In genomic region chrX:114970806-114971205, GRCh38 we compare ENCODE assay signal across 32 cellular contexts. TPM values are rescaled to one million over a fixed set of nuclear protein-coding genes. Genes with fewer than 3 reads are reported as not detected.
"Had no signal": no experiment of that assay in that cellular context is flagged by ENCODE, and none has a peak within 500 bp of the region (broad histone marks: within the 10 kb centered on the region; RNA-seq: fewer than 3 reads in every experiment).

No MANE protein-coding gene starts in this region.

- H3K36me3 ChIP-seq: gastrocnemius medialis, left lung, lower lobe of right lung, thyroid gland, upper lobe of right lung had no signal

- H3K4me1 ChIP-seq: gastrocnemius medialis, left lung, lower lobe of right lung, thyroid gland, upper lobe of right lung had no signal

- H3K36me3 Mint-ChIP-seq: activated CD8-positive, alpha-beta memory T cell treated with anti-CD3 and anti-CD28 coated beads, Interleukin-2, amount 10 ng/mL, durations not matched to agents 7 days and 5 days; activated naive CD4-positive, alpha-beta T cell treated with anti-CD3 and anti-CD28 coated beads, Interleukin-2, amount 50 U/mL, for 72 hours; brain; natural killer cell; stimulated activated memory B cell treated with anti-CD40 and anti-IgM and Interleukin-4, amounts not matched to agents 10 μg/mL and 1 μg/mL and 100 μg/mL, for 72 hours; T-cell had no signal

- H3K27me3 ChIP-seq: gastrocnemius medialis, thyroid gland, upper lobe of right lung had no signal

- H3K27ac ChIP-seq: coronary artery, dorsolateral prefrontal cortex, gastrocnemius medialis, left lung, lower lobe of right lung, thyroid gland, upper lobe of right lung had no signal

- H3K27me3 Mint-ChIP-seq: activated CD4-positive, alpha-beta T cell treated with anti-CD3 and anti-CD28 coated beads for 36 hours; activated CD8-positive, alpha-beta memory T cell treated with anti-CD3 and anti-CD28 coated beads, Interleukin-2, amount 10 ng/mL, durations not matched to agents 7 days and 5 days; progenitor cell of endocrine pancreas; stimulated activated memory B cell treated with anti-CD40 and anti-IgM and Interleukin-4, amounts not matched to agents 10 μg/mL and 1 μg/mL and 100 μg/mL, for 72 hours; stimulated activated naive CD8-positive, alpha-beta T cell treated with anti-CD3 and anti-CD28 coated beads, Interleukin-15, amount 100 ng/mL, for 72 hours had no signal

- H3K4me3 ChIP-seq: coronary artery, dorsolateral prefrontal cortex, gastrocnemius medialis, left lung, lower lobe of right lung, thyroid gland, upper lobe of right lung had no signal

- H3K9me3 Mint-ChIP-seq: activated T-helper 2 cell treated with anti-CD3 and anti-CD28 coated beads, Interferon-gamma antibody, Interleukin-2, Interleukin-4, amounts not matched to agents 10 μg/mL and 5 μg/mL and 100 μg/mL, durations not matched to agents 14 hours and 24 hours and 36 hours; brain; stimulated activated memory B cell treated with anti-CD40 and anti-IgM and Interleukin-4, amounts not matched to agents 10 μg/mL and 1 μg/mL and 100 μg/mL, for 72 hours; stimulated activated naive CD8-positive, alpha-beta T cell treated with anti-CD3 and anti-CD28 coated beads, Interleukin-15, amount 100 ng/mL, for 72 hours; T-cell had no signal

- H3K27ac Mint-ChIP-seq: activated CD4-positive, alpha-beta T cell treated with anti-CD3 and anti-CD28 coated beads for 36 hours; activated CD8-positive, alpha-beta memory T cell treated with anti-CD3 and anti-CD28 coated beads, Interleukin-2, amount 10 ng/mL, durations not matched to agents 7 days and 5 days; activated CD8-positive, alpha-beta T cell treated with anti-CD3 and anti-CD28 coated beads, Interleukin-2, amount 10 ng/mL, durations not matched to agents 7 days and 5 days; activated naive CD4-positive, alpha-beta T cell treated with anti-CD3 and anti-CD28 coated beads, Interleukin-2, amount 50 U/mL, for 72 hours; activated T-helper 2 cell treated with anti-CD3 and anti-CD28 coated beads, Interferon-gamma antibody, Interleukin-2, Interleukin-4, amounts not matched to agents 10 μg/mL and 5 μg/mL and 100 μg/mL, durations not matched to agents 14 hours and 24 hours and 36 hours; brain; natural killer cell; progenitor cell of endocrine pancreas; stimulated activated memory B cell treated with anti-CD40 and anti-IgM and Interleukin-4, amounts not matched to agents 10 μg/mL and 1 μg/mL and 100 μg/mL, for 72 hours; stimulated activated naive CD8-positive, alpha-beta T cell treated with anti-CD3 and anti-CD28 coated beads, Interleukin-15, amount 100 ng/mL, for 72 hours; T-cell had no signal

- H3K4me3 Mint-ChIP-seq: activated CD4-positive, alpha-beta T cell treated with anti-CD3 and anti-CD28 coated beads for 36 hours; activated CD8-positive, alpha-beta memory T cell treated with anti-CD3 and anti-CD28 coated beads, Interleukin-2, amount 10 ng/mL, durations not matched to agents 7 days and 5 days; activated CD8-positive, alpha-beta T cell treated with anti-CD3 and anti-CD28 coated beads, Interleukin-2, amount 10 ng/mL, durations not matched to agents 7 days and 5 days; brain; natural killer cell; stimulated activated memory B cell treated with anti-CD40 and anti-IgM and Interleukin-4, amounts not matched to agents 10 μg/mL and 1 μg/mL and 100 μg/mL, for 72 hours; stimulated activated naive CD8-positive, alpha-beta T cell treated with anti-CD3 and anti-CD28 coated beads, Interleukin-15, amount 100 ng/mL, for 72 hours; T-cell had no signal

- DNase-seq: activated CD4-positive, alpha-beta T cell treated with anti-CD3 and anti-CD28 coated beads for 36 hours; activated CD4-positive, CD25-positive, alpha-beta regulatory T cell; activated CD8-positive, alpha-beta memory T cell treated with anti-CD3 and anti-CD28 coated beads, Interleukin-2, amount 10 ng/mL, durations not matched to agents 7 days and 5 days; activated CD8-positive, alpha-beta T cell treated with anti-CD3 and anti-CD28 coated beads, Interleukin-2, amount 10 ng/mL, durations not matched to agents 7 days and 5 days; activated T-cell treated with anti-CD3 and anti-CD28 coated beads, Interleukin-2, amount 50 U/mL, for 48 hours; aorta; dorsolateral prefrontal cortex; effector memory CD4-positive, alpha-beta T cell; gastrocnemius medialis; glutamatergic neuron; left lung; lower lobe of right lung; mesenchymal stem cell; natural killer cell; retina; small intestine; stimulated activated CD4-positive, alpha-beta T cell treated with anti-CD3 and anti-CD28 coated beads, Interleukin-1b, Interleukin-23, amount 100 ng/mL, for 48 hours; stimulated activated CD4-positive, alpha-beta T cell treated with anti-CD3 and anti-CD28 coated beads, Interleukin-4, amount 100 ng/mL, for 4 hours; stimulated activated CD8-positive, alpha-beta memory T cell treated with anti-CD3 and anti-CD28 coated beads, Interleukin-4, amount 100 ng/mL, for 48 hours; stimulated activated naive CD8-positive, alpha-beta T cell treated with anti-CD3 and anti-CD28 coated beads, Interleukin-15, amount 100 ng/mL, for 72 hours; T-cell; thyroid gland; upper lobe of right lung had no signal

- ATAC-seq: activated CD4-positive, alpha-beta T cell treated with anti-CD3 and anti-CD28 coated beads for 36 hours; activated CD8-positive, alpha-beta memory T cell treated with anti-CD3 and anti-CD28 coated beads, Interleukin-2, amount 10 ng/mL, durations not matched to agents 7 days and 5 days; activated CD8-positive, alpha-beta T cell treated with anti-CD3 and anti-CD28 coated beads, Interleukin-2, amount 10 ng/mL, durations not matched to agents 7 days and 5 days; activated naive CD4-positive, alpha-beta T cell treated with anti-CD3 and anti-CD28 coated beads, Interleukin-2, amount 50 U/mL, for 72 hours; gastrocnemius medialis; left lung; lower lobe of right lung; natural killer cell; sciatic nerve; stimulated activated memory B cell treated with anti-CD40 and anti-IgM and Interleukin-4, amounts not matched to agents 10 μg/mL and 1 μg/mL and 100 μg/mL, for 72 hours; stimulated activated naive CD8-positive, alpha-beta T cell treated with anti-CD3 and anti-CD28 coated beads, Interleukin-15, amount 100 ng/mL, for 72 hours; T-cell; upper lobe of right lung had no signal

- H3K4me1 Mint-ChIP-seq: activated CD4-positive, alpha-beta T cell treated with anti-CD3 and anti-CD28 coated beads for 36 hours; activated CD8-positive, alpha-beta memory T cell treated with anti-CD3 and anti-CD28 coated beads, Interleukin-2, amount 10 ng/mL, durations not matched to agents 7 days and 5 days; brain; natural killer cell; stimulated activated memory B cell treated with anti-CD40 and anti-IgM and Interleukin-4, amounts not matched to agents 10 μg/mL and 1 μg/mL and 100 μg/mL, for 72 hours; stimulated activated naive CD8-positive, alpha-beta T cell treated with anti-CD3 and anti-CD28 coated beads, Interleukin-15, amount 100 ng/mL, for 72 hours; T-cell had no signal

- H3K9me3 ChIP-seq: gastrocnemius medialis, left lung, lower lobe of right lung, thyroid gland, upper lobe of right lung had no signal

RNA-seq across cellular contexts. Expression of gene IL13RA2, which starts 46.6 kb away (rescaled TPM):
- total RNA-seq: activated CD4-positive, alpha-beta T cell treated with anti-CD3 and anti-CD28 coated beads for 36 hours; activated CD8-positive, alpha-beta memory T cell treated with anti-CD3 and anti-CD28 coated beads, Interleukin-2, amount 10 ng/mL, durations not matched to agents 7 days and 5 days; activated CD8-positive, alpha-beta T cell treated with anti-CD3 and anti-CD28 coated beads, Interleukin-2, amount 10 ng/mL, durations not matched to agents 7 days and 5 days; activated naive CD4-positive, alpha-beta T cell treated with anti-CD3 and anti-CD28 coated beads, Interleukin-2, amount 50 U/mL, for 72 hours; activated T-helper 2 cell treated with anti-CD3 and anti-CD28 coated beads, Interferon-gamma antibody, Interleukin-2, Interleukin-4, amounts not matched to agents 10 μg/mL and 5 μg/mL and 100 μg/mL, durations not matched to agents 14 hours and 24 hours and 36 hours; mononuclear cell; natural killer cell; progenitor cell of endocrine pancreas; T-cell; T-helper 2 cell treated with Interferon-gamma antibody and Interleukin-4, amounts not matched to agents 100 ng/mL and 5 ng/mL, for 36 hours; upper lobe of right lung had no signal
